21 cellular contexts compared by ENCODE assay signal in genomic region chr12:107493135-107493494, GRCh38.
DNase-seq lines count a peak whose midpoint lies in the region; ATAC-seq, FAIRE-seq and TF ChIP-seq lines count a peak whose summit lies in the region.
"Had no signal": no experiment of that assay in that cellular context is flagged by ENCODE, and none has a peak within 500 bp of the region (broad histone marks: within the 10 kb centered on the region; RNA-seq: fewer than 3 reads in every experiment).

No MANE protein-coding gene starts in this region.

- TF ChIP-seq RAD21 in H1 (IDR thresholded peaks at IDR 0.05 in 1 of 2, conservative IDR thresholded peaks at IDR 0.05 in 1 of 2; ENCODE audit: low read depth in 2 of 2, low read length in 2 of 2), result no peak

- no peak for DNase-seq in stimulated activated naive CD8-positive, alpha-beta T cell treated with anti-CD3 and anti-CD28 coated beads, Interleukin-15, Interleukin-2, amounts not matched to agents 100 U/mL and 50 U/mL, for 24 hours
- DNase-seq in Karpas-422 (no peak), H1 (ENCODE audit: low read depth in 1 of 2, low spot score in 2 of 2) (no peak), transverse colon (no peak), NCI-H1105 (lab: John Stamatoyannopoulos, UW) (no peak), spleen (no peak)
- DNase-seq in CD8-positive, alpha-beta memory T cell, result no peak
- DNase-seq: activated T-cell treated with anti-CD3 and anti-CD28 coated beads, Interleukin-2, amount 50 U/mL, for 72 hours; amygdala; Calu3; caudate nucleus; effector memory CD8-positive, alpha-beta T cell; head of caudate nucleus; immature natural killer cell; NCI-H1417 treated with DMSO at 0.1 percent for 48 hours; ovary; PC-3; right lobe of liver; SK-N-SH had no signal

- peak overlapping the region; percentile 9 for H3K27ac Mint-ChIP-seq in stimulated activated naive CD8-positive, alpha-beta T cell treated with anti-CD3 and anti-CD28 coated beads, Interleukin-15, Interleukin-2, amounts not matched to agents 100 ng/mL and 50 ng/mL, for 24 hours
- H3K27ac Mint-ChIP-seq in CD8-positive, alpha-beta memory T cell, result peak overlapping the region in 2 of 8 donors; percentile 64 to 79
- H3K27ac Mint-ChIP-seq: activated T-cell treated with anti-CD3 and anti-CD28 coated beads, Interleukin-2, amount 50 U/mL, for 72 hours had no signal

- H3K79me1 ChIP-seq in H1 (ENCODE audit: low read depth, low read length), result no peaks in the 10 kb centered on the region

- no peaks in the 10 kb centered on the region for H3K27me3 Mint-ChIP-seq in stimulated activated naive CD8-positive, alpha-beta T cell treated with anti-CD3 and anti-CD28 coated beads, Interleukin-15, Interleukin-2, amounts not matched to agents 100 ng/mL and 50 ng/mL, for 24 hours
- peaks cover 0 to 5% of the 10 kb centered on the region in 2 donors for H3K27me3 Mint-ChIP-seq in CD8-positive, alpha-beta memory T cell
- H3K27me3 Mint-ChIP-seq: activated CD4-positive, alpha-beta T cell treated with anti-CD3 and anti-CD28 coated beads, Interleukin-2, amount 10 ng/mL, durations not matched to agents 24 days and 14 days; effector memory CD8-positive, alpha-beta T cell had no signal

- peaks cover 7% of the 10 kb centered on the region for H3K36me3 Mint-ChIP-seq in stimulated activated naive CD8-positive, alpha-beta T cell treated with anti-CD3 and anti-CD28 coated beads, Interleukin-15, Interleukin-2, amounts not matched to agents 100 ng/mL and 50 ng/mL, for 24 hours (ENCODE audit: low read depth)
- H3K36me3 Mint-ChIP-seq in CD8-positive, alpha-beta memory T cell, result peaks cover 0 to 2% (median 0%) of the 10 kb centered on the region in 3 donors
- H3K36me3 Mint-ChIP-seq: immature natural killer cell had no signal

- H2BK20ac ChIP-seq in H1 (ENCODE audit: low read length), result no peak overlapping the region

- no peak overlapping the region for H4K8ac ChIP-seq in H1 (ENCODE audit: extremely low read depth, insufficient read depth, low read length)

- peaks cover 31% of the 10 kb centered on the region for H3K4me1 Mint-ChIP-seq in stimulated activated naive CD8-positive, alpha-beta T cell treated with anti-CD3 and anti-CD28 coated beads, Interleukin-15, Interleukin-2, amounts not matched to agents 100 ng/mL and 50 ng/mL, for 24 hours (ENCODE audit: low read depth)
- H3K4me1 Mint-ChIP-seq in CD8-positive, alpha-beta memory T cell, result peaks cover 15 to 19% (median 17%) of the 10 kb centered on the region in 3 donors

- H4K20me1 ChIP-seq in Karpas-422 (ENCODE audit: insufficient read depth, low read depth, low read length) (no peaks in the 10 kb centered on the region), H1 (replicated peaks in 1 of 2; ENCODE audit: control insufficient read depth in 1 of 2, insufficient read depth in 2 of 2, low read length in 2 of 2) (peaks cover 0 to 3% of the 10 kb centered on the region in 2 experiments)

- TF ChIP-seq CTCF in H1 (IDR thresholded peaks at IDR 0.05; ENCODE audit: control extremely low read depth in 1 of 3, insufficient read depth in 1 of 3, low read depth in 1 of 3, low read length in 3 of 3), result no peak
- TF ChIP-seq CTCF in transverse colon (IDR thresholded peaks at IDR 0.05), result no peak
- no peak for TF ChIP-seq CTCF in spleen (IDR thresholded peaks at IDR 0.05 in 8 of 11, conservative IDR thresholded peaks at IDR 0.05 in 3 of 11)

- H3K4me3 Mint-ChIP-seq in stimulated activated naive CD8-positive, alpha-beta T cell treated with anti-CD3 and anti-CD28 coated beads, Interleukin-15, Interleukin-2, amounts not matched to agents 100 ng/mL and 50 ng/mL, for 24 hours, result no peak overlapping the region
- H3K4me3 Mint-ChIP-seq in CD8-positive, alpha-beta memory T cell, result peak overlapping the region in 1 of 7 donors; percentile 46
- H3K4me3 Mint-ChIP-seq: activated CD4-positive, alpha-beta T cell treated with anti-CD3 and anti-CD28 coated beads, Interleukin-2, amount 10 ng/mL, durations not matched to agents 24 days and 14 days; effector memory CD8-positive, alpha-beta T cell had no signal

- ATAC-seq in stimulated activated naive CD8-positive, alpha-beta T cell treated with anti-CD3 and anti-CD28 coated beads, Interleukin-15, Interleukin-2, amounts not matched to agents 100 U/mL and 50 U/mL, for 24 hours, result no peak
- ATAC-seq: activated T-cell treated with anti-CD3 and anti-CD28 coated beads, Interleukin-2, amount 50 U/mL, for 72 hours; effector memory CD8-positive, alpha-beta T cell; PC-3 had no signal

- H4K91ac ChIP-seq in H1 (replicated peaks; ENCODE audit: insufficient read length, low read length), result no peak overlapping the region

- no peaks in the 10 kb centered on the region for H3K9me3 ChIP-seq in Karpas-422 (ENCODE audit: low read length)
- H3K9me3 ChIP-seq in H1 (ENCODE audit: insufficient read depth in 2 of 2, low read depth in 1 of 2, low read length in 1 of 2), result no peaks in the 10 kb centered on the region
- no peaks in the 10 kb centered on the region for H3K9me3 ChIP-seq in transverse colon
- H3K9me3 ChIP-seq in CD8-positive, alpha-beta memory T cell (ENCODE audit: low read length), result no peaks in the 10 kb centered on the region
- peaks cover 0 to under 1% (median 0%) of the 10 kb centered on the region in 8 donors for H3K9me3 ChIP-seq in spleen
- H3K9me3 ChIP-seq: ovary, right lobe of liver, SK-N-SH had no signal

- POLR2A ChIA-PET in H1 (lab: Charles Lee; ENCODE audit: partially characterized antibody), result interaction anchor here (0.6 to 0.7 kb wide), 2 partner anchors 42 to 368 kb away, joined by 3 read pairs; no protein-coding TSS in a partner anchor
- POLR2A ChIA-PET in CD8-positive, alpha-beta memory T cell (lab: Charles Lee), result no interaction called here

- no peak overlapping the region for H3K56ac ChIP-seq in H1 (replicated peaks; ENCODE audit: insufficient read length, low read depth, low read length)

- H4K5ac ChIP-seq in H1 (ENCODE audit: insufficient read length, low read depth, low read length), result no peak overlapping the region

- H3K23ac ChIP-seq in H1 (ENCODE audit: insufficient read length), result no peak overlapping the region

- no peak for FAIRE-seq in H1 (lab: Jason Lieb, UNC)

- H3K27me3 ChIP-seq in Karpas-422 (ENCODE audit: low read length) (no peaks in the 10 kb centered on the region), H1 (replicated peaks in 1 of 4; ENCODE audit: control insufficient read depth in 3 of 4, extremely low read depth in 1 of 4, insufficient read depth in 3 of 4, low read length in 3 of 4) (no peaks in the 10 kb centered on the region), transverse colon (no peaks in the 10 kb centered on the region), spleen (replicated peaks in 1 of 7) (no peaks in the 10 kb centered on the region)
- H3K27me3 ChIP-seq in CD8-positive, alpha-beta memory T cell (ENCODE audit: insufficient read depth, low read length, poor library complexity, severe bottlenecking), result no peaks in the 10 kb centered on the region
- H3K27me3 ChIP-seq: ovary, right lobe of liver had no signal

- H3K9ac ChIP-seq in Karpas-422 (ENCODE audit: low read length), result no peak overlapping the region
- H3K9ac ChIP-seq in H1 (replicated peaks in 1 of 4; ENCODE audit: extremely low read depth in 1 of 4, low read depth in 3 of 4, low read length in 3 of 4), result no peak overlapping the region
- H3K9ac ChIP-seq: SK-N-SH had no signal

- H3K79me2 ChIP-seq in Karpas-422 (ENCODE audit: low read length) (no peaks in the 10 kb centered on the region), H1 (ENCODE audit: control insufficient read depth in 1 of 2, insufficient read depth in 2 of 2, low read length in 2 of 2) (no peaks in the 10 kb centered on the region)

- peak overlapping the region; percentile 29 for H3K4me2 ChIP-seq in Karpas-422 (ENCODE audit: low read depth, low read length, poor library complexity, severe bottlenecking)
- no peak overlapping the region for H3K4me2 ChIP-seq in H1 (ENCODE audit: insufficient read depth in 1 of 2, low read depth in 2 of 2, low read length in 2 of 2)
- H3K4me2 ChIP-seq: SK-N-SH had no signal

- WGBS in H1 (ENCODE audit: extremely low coverage in 1 of 2, insufficient coverage in 1 of 2, insufficient read length in 1 of 2, insufficient replicate concordance in 2 of 2, low coverage in 1 of 2, low lambda C conversion rate in 2 of 2, missing lambda C conversion rate in 1 of 2), 2 experiments, result 90% methylated on average over 4 of the region's 4 CpGs; no CpG with 5 or more reads in 1 of the 2 experiments
- WGBS in transverse colon (ENCODE audit: low coverage in 1 of 2), 2 donors, result 83% methylated on average over 4 of the region's 4 CpGs; no CpG with 5 or more reads in 1 of the 2 donors
- WGBS in spleen, 5 donors, result 60 to 72% (median 69%) methylated on average over 4 of the region's 4 CpGs

- H3K4me3 ChIP-seq in Karpas-422 (ENCODE audit: low read length) (no peak overlapping the region), H1 (ENCODE audit: extremely low read depth in 1 of 4, insufficient read depth in 2 of 4, low read depth in 3 of 4, low read length in 4 of 4) (no peak overlapping the region), transverse colon (no peak overlapping the region), spleen (no peak overlapping the region)
- no peak overlapping the region for H3K4me3 ChIP-seq in CD8-positive, alpha-beta memory T cell (ENCODE audit: low read length)
- H3K4me3 ChIP-seq: ovary, right lobe of liver had no signal

- H2BK12ac ChIP-seq in H1 (ENCODE audit: low read depth, low read length), result no peak overlapping the region

- no peaks in the 10 kb centered on the region for H3K9me3 Mint-ChIP-seq in stimulated activated naive CD8-positive, alpha-beta T cell treated with anti-CD3 and anti-CD28 coated beads, Interleukin-15, Interleukin-2, amounts not matched to agents 100 ng/mL and 50 ng/mL, for 24 hours
- H3K9me3 Mint-ChIP-seq in CD8-positive, alpha-beta memory T cell, result no peaks in the 10 kb centered on the region
- H3K9me3 Mint-ChIP-seq: immature natural killer cell had no signal

- no peak overlapping the region for H3K4ac ChIP-seq in H1 (replicated peaks; ENCODE audit: insufficient read length, low read depth, low read length)

- in situ Hi-C loops in transverse colon (cut with MboI; ENCODE audit: low pct_ligation_motif_present in 1 of 4, low pct_unique_long_range_greater_than_20kb in 1 of 4, low sequenced_read_pairs in 3 of 4), result no loop called here

- TF ChIP-seq EP300 in H1 (IDR thresholded peaks at IDR 0.05; ENCODE audit: borderline replicate concordance in 1 of 2, low read depth in 2 of 2, low read length in 2 of 2), result no peak
- TF ChIP-seq EP300 in transverse colon (IDR thresholded peaks at IDR 0.05; ENCODE audit: low read depth), result no peak

- no peaks in the 10 kb centered on the region for H3K9me2 ChIP-seq in Karpas-422 (replicated peaks; ENCODE audit: insufficient read depth, low read length)
- H3K9me2 ChIP-seq: SK-N-SH had no signal

- H2AK5ac ChIP-seq in H1 (ENCODE audit: low read depth, low read length), result no peak overlapping the region

- intact Hi-C loops in transverse colon (cut with DNase I; ENCODE audit: low total_unique reads) (no loop called here), spleen (cut with DNase I; ENCODE audit: low total_unique reads) (no loop called here)

- peaks cover 6% of the 10 kb centered on the region for H3K4me1 ChIP-seq in Karpas-422 (ENCODE audit: low read length)
- peaks cover 0 to 3% (median 0%) of the 10 kb centered on the region in 4 experiments; a peak in 2 of 7 replicates for H3K4me1 ChIP-seq in H1 (replicated peaks in 1 of 4; ENCODE audit: control insufficient read depth in 3 of 4, insufficient read depth in 4 of 4, low read length in 3 of 4)
- peaks cover 0 to 14% (median 8%) of the 10 kb centered on the region in 4 donors for H3K4me1 ChIP-seq in transverse colon
- peaks cover 16% of the 10 kb centered on the region for H3K4me1 ChIP-seq in CD8-positive, alpha-beta memory T cell (ENCODE audit: insufficient read depth, low read length)
- peaks cover 11 to 45% (median 22%) of the 10 kb centered on the region in 6 donors for H3K4me1 ChIP-seq in spleen

- H3K36me3 ChIP-seq in Karpas-422 (ENCODE audit: insufficient read depth, low read length) (no peaks in the 10 kb centered on the region), H1 (ENCODE audit: control insufficient read depth in 2 of 4, insufficient read depth in 4 of 4, low read length in 3 of 4) (no peaks in the 10 kb centered on the region), transverse colon (no peaks in the 10 kb centered on the region), spleen (no peaks in the 10 kb centered on the region)
- H3K36me3 ChIP-seq in CD8-positive, alpha-beta memory T cell (ENCODE audit: insufficient read depth, low read length), result no peaks in the 10 kb centered on the region
- H3K36me3 ChIP-seq: ovary, right lobe of liver had no signal

- peaks cover 6% of the 10 kb centered on the region; the same call in 1 of the 2 replicates for H3K23me2 ChIP-seq in H1 (ENCODE audit: low read depth, low read length)

- H3K18ac ChIP-seq in H1 (ENCODE audit: extremely low read depth, low read length), result no peak overlapping the region

- H2BK120ac ChIP-seq in H1 (replicated peaks; ENCODE audit: low read depth, low read length), result no peak overlapping the region

- H3K27ac ChIP-seq in Karpas-422 (ENCODE audit: low read length) (no peak overlapping the region), H1 (ENCODE audit: low read depth, low read length) (no peak overlapping the region), transverse colon (peak overlapping the region; percentile 13 to 68 (median 50)), spleen (peak overlapping the region in 2 of 8 donors; percentile 48 to 68)
- no peak overlapping the region for H3K27ac ChIP-seq in CD8-positive, alpha-beta memory T cell (ENCODE audit: low read depth, low read length)
- H3K27ac ChIP-seq: ovary had no signal

- CTCF ChIA-PET in H1 (lab: Charles Lee; ENCODE audit: partially characterized antibody), result interaction anchor here (0.5 to 1.8 kb wide), 13 partner anchors 10 to 360 kb away, joined by 3 to 10 read pairs (median 4); no protein-coding TSS in a partner anchor
- CTCF ChIA-PET in CD8-positive, alpha-beta memory T cell (lab: Charles Lee), result no interaction called here

- peak overlapping the region; percentile 73; the same call in 1 of the 2 replicates for H2BK15ac ChIP-seq in H1 (ENCODE audit: low read length)

- no peak overlapping the region for H2BK5ac ChIP-seq in H1 (ENCODE audit: low read depth, low read length)

- H2AFZ ChIP-seq in Karpas-422 (ENCODE audit: low read length) (peak overlapping the region; percentile 56; the same call in 1 of the 2 replicates), H1 (ENCODE audit: low read length) (no peak overlapping the region)

- TF ChIP-seq POLR2A in H1 (IDR thresholded peaks at IDR 0.05; ENCODE audit: control extremely low read depth in 1 of 2, low read depth in 2 of 2, low read length in 2 of 2) (no peak), transverse colon (IDR thresholded peaks at IDR 0.05) (no peak), spleen (IDR thresholded peaks at IDR 0.05) (no peak)

- no peak overlapping the region for H3K14ac ChIP-seq in H1 (ENCODE audit: insufficient read length)

Comparison
In these comparisons a context has a peak if more than half of its experiments do, and no peak if none do; other contexts are left out.
1. H3K27ac ChIP-seq: peak in transverse colon (4 of 4); none in Karpas-422 (single experiment), H1 (single experiment) and CD8-positive, alpha-beta memory T cell (single experiment).